In the genomic region with DNA sequence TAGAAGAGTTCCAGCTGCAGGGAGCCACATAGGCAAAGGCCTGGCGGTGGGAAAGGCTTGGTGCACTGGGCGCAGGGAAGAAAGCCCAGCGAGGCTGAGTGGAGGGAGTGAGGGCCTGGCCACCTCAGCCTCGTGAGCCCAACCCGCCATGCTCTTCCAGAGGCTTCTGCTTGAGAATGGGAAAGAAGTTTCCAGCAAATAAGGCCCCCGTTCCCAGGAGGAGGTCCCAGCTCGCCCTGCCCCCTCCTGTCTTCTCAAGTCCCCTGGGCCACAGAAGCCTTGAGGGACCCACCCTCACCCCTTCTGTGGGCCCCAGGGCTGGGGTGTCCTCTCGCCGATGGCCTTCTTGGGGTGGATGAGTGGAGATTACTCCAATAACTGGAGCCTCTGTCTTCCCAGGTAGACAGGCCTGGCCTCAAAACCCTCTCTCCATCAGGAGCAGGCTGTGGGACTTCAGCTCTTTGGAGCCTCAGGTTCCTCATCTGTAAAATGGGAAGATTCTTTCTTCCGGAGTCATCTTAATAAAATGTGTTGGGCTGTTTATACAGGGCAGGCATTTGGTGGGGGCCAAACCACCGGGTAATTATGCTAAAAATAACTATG, we compare ENCODE assay signal across 9 cellular contexts. TPM values are rescaled to one million over a fixed set of nuclear protein-coding genes. Genes with fewer than 3 reads are reported as not detected.
DNase-seq lines count a peak whose midpoint lies in the region; ATAC-seq and TF ChIP-seq lines count a peak whose summit lies in the region.
"Had no signal": no experiment of that assay in that cellular context is flagged by ENCODE, and none has a peak within 500 bp of the region (broad histone marks: within the 10 kb centered on the region; RNA-seq: fewer than 3 reads in every experiment).

No MANE protein-coding gene starts in this region.

- H3K4me3 ChIP-seq in suprapubic skin = peak overlapping the region; percentile 95

- no peaks in the 10 kb centered on the region for H3K27me3 Mint-ChIP-seq in activated naive CD4-positive, alpha-beta T cell treated with anti-CD3 and anti-CD28 coated beads for 36 hours (ENCODE audit: low read depth)
- no peaks in the 10 kb centered on the region for H3K27me3 Mint-ChIP-seq in T-helper 17 cell

- DNase-seq in activated naive CD4-positive, alpha-beta T cell treated with anti-CD3 and anti-CD28 coated beads for 36 hours = no peak
- no peak for DNase-seq in activated naive CD4-positive, alpha-beta T cell treated with anti-CD3 and anti-CD28 coated beads, Interleukin-2, amount 50 U/mL, for 72 hours (ENCODE audit: low spot score in 2 of 2)
- DNase-seq in T-helper 17 cell = no peak
- DNase-seq in islet precursor cell = peak; percentile 44
- no peak for DNase-seq in suprapubic skin (ENCODE audit: low spot score in 2 of 2)
- DNase-seq in NCI-H510A treated with DMSO at 0.1 percent for 48 hours (lab: John Stamatoyannopoulos, UW) = no peak
- no peak for DNase-seq in mucosa of gallbladder (ENCODE audit: low spot score)

- H3K9me3 ChIP-seq in T-helper 17 cell (ENCODE audit: control insufficient read depth, low read length, poor library complexity, severe bottlenecking) = no peaks in the 10 kb centered on the region
- no peaks in the 10 kb centered on the region for H3K9me3 ChIP-seq in suprapubic skin
- H3K9me3 ChIP-seq: SJCRH30 had no signal

- no peak overlapping the region for H3K27ac Mint-ChIP-seq in activated naive CD4-positive, alpha-beta T cell treated with anti-CD3 and anti-CD28 coated beads for 36 hours
- no peak overlapping the region for H3K27ac Mint-ChIP-seq in activated naive CD4-positive, alpha-beta T cell treated with anti-CD3 and anti-CD28 coated beads, Interleukin-2, amount 50 U/mL, for 72 hours
- peak overlapping the region; percentile 92 for H3K27ac Mint-ChIP-seq in T-helper 17 cell

- H3K9me3 Mint-ChIP-seq in activated naive CD4-positive, alpha-beta T cell treated with anti-CD3 and anti-CD28 coated beads for 36 hours = no peaks in the 10 kb centered on the region
- no peaks in the 10 kb centered on the region for H3K9me3 Mint-ChIP-seq in activated naive CD4-positive, alpha-beta T cell treated with anti-CD3 and anti-CD28 coated beads, Interleukin-2, amount 50 U/mL, for 72 hours

- CTCF ChIA-PET in activated naive CD4-positive, alpha-beta T cell treated with anti-CD3 and anti-CD28 coated beads for 36 hours (lab: Charles Lee) = interaction anchor here (0.6 to 1.3 kb wide), 5 partner anchors 24 to 388 kb away, joined by 3 to 5 read pairs (median 4); no protein-coding TSS in a partner anchor

- intact Hi-C loops in activated naive CD4-positive, alpha-beta T cell treated with anti-CD3 and anti-CD28 coated beads for 36 hours (cut with micrococcal nuclease) = loop anchor here (5.0 kb wide), 2 partner anchors 45 to 250 kb away; a partner anchor contains a TSS

- ATAC-seq in activated naive CD4-positive, alpha-beta T cell treated with anti-CD3 and anti-CD28 coated beads, Interleukin-2, amount 50 U/mL, for 72 hours = no peak
- ATAC-seq in T-helper 17 cell (no peak), HG02885 (IDR thresholded peaks at IDR 0.05; ENCODE audit: poor library complexity, unreplicated experiment) (no peak)

- peak overlapping the region; percentile 66 for H3K4me3 Mint-ChIP-seq in activated naive CD4-positive, alpha-beta T cell treated with anti-CD3 and anti-CD28 coated beads for 36 hours
- H3K4me3 Mint-ChIP-seq in T-helper 17 cell = peak overlapping the region; percentile 81

- TF ChIP-seq EP300 in suprapubic skin (IDR thresholded peaks at IDR 0.05) = no peak

- H3K36me3 ChIP-seq in suprapubic skin = no peaks in the 10 kb centered on the region
- H3K36me3 ChIP-seq: SJCRH30 had no signal

- H3K4me1 Mint-ChIP-seq in activated naive CD4-positive, alpha-beta T cell treated with anti-CD3 and anti-CD28 coated beads for 36 hours (ENCODE audit: low read depth) = peaks cover 71% of the 10 kb centered on the region
- peaks cover 49% of the 10 kb centered on the region for H3K4me1 Mint-ChIP-seq in T-helper 17 cell

- WGBS in suprapubic skin = 77% methylated on average over 10 of the region's 11 CpGs

- H3K4me1 ChIP-seq in suprapubic skin = peaks cover 45% of the 10 kb centered on the region

- H3K36me3 Mint-ChIP-seq in activated naive CD4-positive, alpha-beta T cell treated with anti-CD3 and anti-CD28 coated beads for 36 hours (ENCODE audit: low read depth) = no peaks in the 10 kb centered on the region
- no peaks in the 10 kb centered on the region for H3K36me3 Mint-ChIP-seq in activated naive CD4-positive, alpha-beta T cell treated with anti-CD3 and anti-CD28 coated beads, Interleukin-2, amount 50 U/mL, for 72 hours
- no peaks in the 10 kb centered on the region for H3K36me3 Mint-ChIP-seq in T-helper 17 cell (ENCODE audit: low read depth)

- TF ChIP-seq CTCF in suprapubic skin (IDR thresholded peaks at IDR 0.05) = no peak

- H3K27me3 ChIP-seq in suprapubic skin = no peaks in the 10 kb centered on the region
- H3K27me3 ChIP-seq: SJCRH30 had no signal

- H3K27ac ChIP-seq in suprapubic skin = no peak overlapping the region

- TF ChIP-seq POLR2A in suprapubic skin (IDR thresholded peaks at IDR 0.05) = no peak

RNA-seq across cellular contexts. Expression of a gene that starts 0.9 kb away (rescaled TPM):
- total RNA-seq in activated naive CD4-positive, alpha-beta T cell treated with anti-CD3 and anti-CD28 coated beads for 36 hours = 10 to 100 TPM; 12.0 to 13.6 TPM
- 10 to 100 TPM; 11.0 to 14.4 TPM for total RNA-seq in activated naive CD4-positive, alpha-beta T cell treated with anti-CD3 and anti-CD28 coated beads, Interleukin-2, amount 50 U/mL, for 72 hours
- total RNA-seq in T-helper 17 cell (10 to 100 TPM; 27.8 to 89.7 TPM), suprapubic skin (10 to 100 TPM; 17.0 to 32.7 (median 24.6) TPM), mucosa of gallbladder (55.0 TPM)
